9 cellular contexts compared by ENCODE assay signal in the genomic region with DNA sequence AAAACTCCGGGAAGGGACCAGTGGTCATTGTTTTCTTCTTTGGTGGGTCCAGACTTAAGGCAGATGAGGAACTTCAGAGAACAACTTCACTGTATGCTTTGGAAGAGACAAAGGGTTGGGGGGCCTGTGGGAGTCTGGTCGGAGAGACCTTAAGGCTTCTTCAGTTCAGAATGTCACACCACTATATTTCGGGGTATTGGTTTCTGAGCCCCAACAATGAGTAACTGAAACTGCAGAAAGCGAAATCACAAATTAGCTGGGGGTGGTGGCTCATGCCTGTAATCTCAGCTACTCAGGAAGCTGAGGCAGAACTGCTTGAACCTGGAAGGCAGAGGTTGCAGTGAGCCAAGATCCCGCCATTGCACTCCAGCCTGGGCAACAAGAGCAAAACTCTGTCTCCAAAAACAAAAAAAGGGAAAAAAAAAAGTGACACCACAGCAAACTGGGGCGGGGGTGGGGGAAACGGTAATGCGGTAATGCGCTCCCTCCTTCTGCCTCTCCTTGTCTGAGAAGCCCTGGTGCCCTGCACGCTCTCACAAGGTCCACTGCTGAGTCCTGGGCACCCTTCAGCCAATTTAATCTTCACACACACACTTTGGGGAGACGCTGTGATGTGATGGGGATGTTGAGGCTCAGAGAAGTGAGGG. TPM values are rescaled to one million over a fixed set of nuclear protein-coding genes. Genes with fewer than 3 reads are reported as not detected.
DNase-seq lines count a peak whose midpoint lies in the region; ATAC-seq and TF ChIP-seq lines count a peak whose summit lies in the region.
"Had no signal": no experiment of that assay in that cellular context is flagged by ENCODE, and none has a peak within 500 bp of the region (broad histone marks: within the 10 kb centered on the region; RNA-seq: fewer than 3 reads in every experiment).

No MANE protein-coding gene starts in this region.

- ATAC-seq in GM19395 (IDR thresholded peaks at IDR 0.05; ENCODE audit: unreplicated experiment) (peak; percentile 45), HG02642 (IDR thresholded peaks at IDR 0.05; ENCODE audit: poor library complexity, unreplicated experiment) (no peak)
- ATAC-seq in naive thymus-derived CD8-positive, alpha-beta T cell: peak; percentile 4

- peaks cover 23 to 40% (median 39%) of the 10 kb centered on the region in 11 experiments for H3K27me3 ChIP-seq in BLaER1 treated with 17β-estradiol and CSF1 and Interleukin-3, amounts not matched to agents 10 nM and 100 nM
- H3K27me3 ChIP-seq in A673 (replicated peaks; ENCODE audit: insufficient read depth, low read depth, low read length, poor library complexity): no peaks in the 10 kb centered on the region

- intact Hi-C loops in activated T-helper 2 cell treated with anti-CD3 and anti-CD28 coated beads, Interferon-gamma antibody, Interleukin-2, Interleukin-4, amounts not matched to agents 10 μg/mL and 5 μg/mL and 100 μg/mL, durations not matched to agents 14 hours and 24 hours and 36 hours (cut with micrococcal nuclease): loop anchor here (1.0 kb wide), 1 partner anchor 27 kb away; no protein-coding TSS in a partner anchor
- intact Hi-C loops in A673 (cut with micrococcal nuclease; ENCODE audit: unreplicated experiment): loop anchor here (10.0 kb wide), 1 partner anchor 281 kb away; no protein-coding TSS in a partner anchor

- DNase-seq in activated T-helper 2 cell treated with anti-CD3 and anti-CD28 coated beads, Interferon-gamma antibody, Interleukin-2, Interleukin-4, amounts not matched to agents 10 μg/mL and 5 μg/mL and 100 μg/mL, durations not matched to agents 14 hours and 24 hours and 36 hours (ENCODE audit: low spot score): no peak
- DNase-seq in naive thymus-derived CD8-positive, alpha-beta T cell: no peak
- no peak for DNase-seq in NCI-H446 treated with DMSO at 0.1 percent for 48 hours (lab: John Stamatoyannopoulos, UW)
- no peak for DNase-seq in occipital lobe (lab: John Stamatoyannopoulos, UW)
- DNase-seq in A673 (ENCODE audit: low spot score): no peak

- H3K9me3 Mint-ChIP-seq in activated T-helper 2 cell treated with anti-CD3 and anti-CD28 coated beads, Interferon-gamma antibody, Interleukin-2, Interleukin-4, amounts not matched to agents 10 μg/mL and 5 μg/mL and 100 μg/mL, durations not matched to agents 14 hours and 24 hours and 36 hours: no peaks in the 10 kb centered on the region
- no peaks in the 10 kb centered on the region for H3K9me3 Mint-ChIP-seq in naive thymus-derived CD8-positive, alpha-beta T cell

- peak overlapping the region; percentile 43 for H3K4me3 Mint-ChIP-seq in activated T-helper 2 cell treated with anti-CD3 and anti-CD28 coated beads, Interferon-gamma antibody, Interleukin-2, Interleukin-4, amounts not matched to agents 10 μg/mL and 5 μg/mL and 100 μg/mL, durations not matched to agents 14 hours and 24 hours and 36 hours (ENCODE audit: low read depth)
- H3K4me3 Mint-ChIP-seq in naive thymus-derived CD8-positive, alpha-beta T cell: peak overlapping the region; percentile 69 to 89 (median 83)

- H3K27ac ChIP-seq in BLaER1 treated with 17β-estradiol and CSF1 and Interleukin-3, amounts not matched to agents 10 nM and 100 nM: no peak overlapping the region
- H3K27ac ChIP-seq in A673 (ENCODE audit: low read depth, low read length, poor library complexity, severe bottlenecking): no peak overlapping the region

- H3K27me3 Mint-ChIP-seq in activated T-helper 2 cell treated with anti-CD3 and anti-CD28 coated beads, Interferon-gamma antibody, Interleukin-2, Interleukin-4, amounts not matched to agents 10 μg/mL and 5 μg/mL and 100 μg/mL, durations not matched to agents 14 hours and 24 hours and 36 hours (ENCODE audit: low read depth): peaks cover 18% of the 10 kb centered on the region
- peaks cover 0 to 2% (median 0%) of the 10 kb centered on the region in 5 donors for H3K27me3 Mint-ChIP-seq in naive thymus-derived CD8-positive, alpha-beta T cell

- H3K36me3 Mint-ChIP-seq in activated T-helper 2 cell treated with anti-CD3 and anti-CD28 coated beads, Interferon-gamma antibody, Interleukin-2, Interleukin-4, amounts not matched to agents 10 μg/mL and 5 μg/mL and 100 μg/mL, durations not matched to agents 14 hours and 24 hours and 36 hours (ENCODE audit: low read depth): no peaks in the 10 kb centered on the region
- H3K36me3 Mint-ChIP-seq in naive thymus-derived CD8-positive, alpha-beta T cell: no peaks in the 10 kb centered on the region

- peak overlapping the region; percentile 43 for H3K27ac Mint-ChIP-seq in activated T-helper 2 cell treated with anti-CD3 and anti-CD28 coated beads, Interferon-gamma antibody, Interleukin-2, Interleukin-4, amounts not matched to agents 10 μg/mL and 5 μg/mL and 100 μg/mL, durations not matched to agents 14 hours and 24 hours and 36 hours
- peak overlapping the region; percentile 9 to 96 (median 86) for H3K27ac Mint-ChIP-seq in naive thymus-derived CD8-positive, alpha-beta T cell

- H4K20me1 ChIP-seq in BLaER1 treated with 17β-estradiol and CSF1 and Interleukin-3, amounts not matched to agents 10 nM and 100 nM: no peaks in the 10 kb centered on the region

- H3K4me1 ChIP-seq in BLaER1 treated with 17β-estradiol and CSF1 and Interleukin-3, amounts not matched to agents 10 nM and 100 nM: peaks cover 29 to 89% (median 42%) of the 10 kb centered on the region in 10 experiments
- H3K4me1 ChIP-seq in A673 (ENCODE audit: insufficient read depth, low read length, poor library complexity, severe bottlenecking): peaks cover 6% of the 10 kb centered on the region

- H3K36me3 ChIP-seq in BLaER1 treated with 17β-estradiol and CSF1 and Interleukin-3, amounts not matched to agents 10 nM and 100 nM: no peaks in the 10 kb centered on the region
- no peaks in the 10 kb centered on the region for H3K36me3 ChIP-seq in A673 (ENCODE audit: insufficient read depth, low read length, poor library complexity, severe bottlenecking)

- CTCF ChIA-PET in A673 (lab: Charles Lee): interaction anchor here (0.6 to 1.7 kb wide), 9 partner anchors 10 to 877 kb away, joined by 3 to 12 read pairs (median 6); no protein-coding TSS in a partner anchor

- no peak for TF ChIP-seq CTCF in A673 (conservative IDR thresholded peaks at IDR 0.05; ENCODE audit: low read depth, low read length)

- POLR2A ChIA-PET in naive thymus-derived CD8-positive, alpha-beta T cell (lab: Charles Lee): interaction anchor here (0.6 to 1.6 kb wide), 11 partner anchors 8 to 1228 kb away, joined by 3 to 11 read pairs (median 6); a partner anchor contains a TSS
- POLR2A ChIA-PET in A673 (lab: Charles Lee; ENCODE audit: low non-redundant PET): interaction anchor here (0.6 kb wide), 2 partner anchors 10 to 210 kb away, joined by 3 to 12 read pairs; a partner anchor contains a TSS

- H3K4me2 ChIP-seq in BLaER1 treated with 17β-estradiol and CSF1 and Interleukin-3, amounts not matched to agents 10 nM and 100 nM: peak overlapping the region in 10 of 11 experiments; percentile 12 to 95 (median 38); a peak in 17 of 22 replicates

- H3K9ac ChIP-seq in BLaER1 treated with 17β-estradiol and CSF1 and Interleukin-3, amounts not matched to agents 10 nM and 100 nM: no peak overlapping the region

- H3K4me3 ChIP-seq in BLaER1 treated with 17β-estradiol and CSF1 and Interleukin-3, amounts not matched to agents 10 nM and 100 nM: no peak overlapping the region
- no peak overlapping the region for H3K4me3 ChIP-seq in A673 (ENCODE audit: low read depth, low read length, poor library complexity, severe bottlenecking)

- no peaks in the 10 kb centered on the region for H3K9me3 ChIP-seq in BLaER1 treated with 17β-estradiol and CSF1 and Interleukin-3, amounts not matched to agents 10 nM and 100 nM (replicated peaks in 1 of 11)
- H3K9me3 ChIP-seq in A673 (ENCODE audit: low read depth, low read length, poor library complexity, severe bottlenecking): no peaks in the 10 kb centered on the region

- BruUV-seq in A673 (replicated peaks; lab: Mats Ljungman, UMichigan): no TSS peak

- H3K4me1 Mint-ChIP-seq in activated T-helper 2 cell treated with anti-CD3 and anti-CD28 coated beads, Interferon-gamma antibody, Interleukin-2, Interleukin-4, amounts not matched to agents 10 μg/mL and 5 μg/mL and 100 μg/mL, durations not matched to agents 14 hours and 24 hours and 36 hours (ENCODE audit: low read depth): peaks cover 18% of the 10 kb centered on the region
- peaks cover 12 to 49% (median 39%) of the 10 kb centered on the region in 4 donors for H3K4me1 Mint-ChIP-seq in naive thymus-derived CD8-positive, alpha-beta T cell

RNA-seq across cellular contexts. Expression of a gene that starts 2.2 kb away (rescaled TPM):
- total RNA-seq in activated T-helper 2 cell treated with anti-CD3 and anti-CD28 coated beads, Interferon-gamma antibody, Interleukin-2, Interleukin-4, amounts not matched to agents 10 μg/mL and 5 μg/mL and 100 μg/mL, durations not matched to agents 14 hours and 24 hours and 36 hours: not detected in 2 replicates
- not detected for total RNA-seq in naive thymus-derived CD8-positive, alpha-beta T cell
- polyA plus RNA-seq in naive thymus-derived CD8-positive, alpha-beta T cell: not detected
- not detected for total RNA-seq in occipital lobe
- total RNA-seq in A673 (2021): not detected in 2 replicates

RNA-seq across cellular contexts. Expression of a gene that starts 7.7 kb away (rescaled TPM):
- total RNA-seq in activated T-helper 2 cell treated with anti-CD3 and anti-CD28 coated beads, Interferon-gamma antibody, Interleukin-2, Interleukin-4, amounts not matched to agents 10 μg/mL and 5 μg/mL and 100 μg/mL, durations not matched to agents 14 hours and 24 hours and 36 hours: not detected in 2 replicates
- total RNA-seq in naive thymus-derived CD8-positive, alpha-beta T cell: under 1 TPM in 1 of 2 experiments, not detected in 1; 0.58 TPM
- polyA plus RNA-seq in naive thymus-derived CD8-positive, alpha-beta T cell: not detected
- total RNA-seq in occipital lobe (2.7 TPM), A673 (2021) (not detected in 2 replicates)

RNA-seq across cellular contexts. Expression of a gene that starts 8.7 kb away (rescaled TPM):
- total RNA-seq in activated T-helper 2 cell treated with anti-CD3 and anti-CD28 coated beads, Interferon-gamma antibody, Interleukin-2, Interleukin-4, amounts not matched to agents 10 μg/mL and 5 μg/mL and 100 μg/mL, durations not matched to agents 14 hours and 24 hours and 36 hours: not detected in 2 replicates
- 1 to 10 TPM in 1 of 2 experiments, not detected in 1; 1.2 TPM for total RNA-seq in naive thymus-derived CD8-positive, alpha-beta T cell
- polyA plus RNA-seq in naive thymus-derived CD8-positive, alpha-beta T cell: under 1 TPM in 2 of 3 donors, not detected in 1; 0.11 to 0.74 TPM
- total RNA-seq in occipital lobe: 4.8 TPM
- 0.09 TPM in 1 of 2 replicates, not detected in the other for total RNA-seq in A673 (2021)

RNA-seq across cellular contexts. Expression of a gene that starts 54.0 kb away (rescaled TPM):
- total RNA-seq in activated T-helper 2 cell treated with anti-CD3 and anti-CD28 coated beads, Interferon-gamma antibody, Interleukin-2, Interleukin-4, amounts not matched to agents 10 μg/mL and 5 μg/mL and 100 μg/mL, durations not matched to agents 14 hours and 24 hours and 36 hours: not detected in 2 replicates
- not detected for total RNA-seq in naive thymus-derived CD8-positive, alpha-beta T cell
- polyA plus RNA-seq in naive thymus-derived CD8-positive, alpha-beta T cell: not detected
- total RNA-seq in occipital lobe: not detected
- not detected in 2 replicates for total RNA-seq in A673 (2021)
- total RNA-seq: fibroblast of villous mesenchyme had no signal
